8 cellular contexts compared by ENCODE assay signal in the genomic region with DNA sequence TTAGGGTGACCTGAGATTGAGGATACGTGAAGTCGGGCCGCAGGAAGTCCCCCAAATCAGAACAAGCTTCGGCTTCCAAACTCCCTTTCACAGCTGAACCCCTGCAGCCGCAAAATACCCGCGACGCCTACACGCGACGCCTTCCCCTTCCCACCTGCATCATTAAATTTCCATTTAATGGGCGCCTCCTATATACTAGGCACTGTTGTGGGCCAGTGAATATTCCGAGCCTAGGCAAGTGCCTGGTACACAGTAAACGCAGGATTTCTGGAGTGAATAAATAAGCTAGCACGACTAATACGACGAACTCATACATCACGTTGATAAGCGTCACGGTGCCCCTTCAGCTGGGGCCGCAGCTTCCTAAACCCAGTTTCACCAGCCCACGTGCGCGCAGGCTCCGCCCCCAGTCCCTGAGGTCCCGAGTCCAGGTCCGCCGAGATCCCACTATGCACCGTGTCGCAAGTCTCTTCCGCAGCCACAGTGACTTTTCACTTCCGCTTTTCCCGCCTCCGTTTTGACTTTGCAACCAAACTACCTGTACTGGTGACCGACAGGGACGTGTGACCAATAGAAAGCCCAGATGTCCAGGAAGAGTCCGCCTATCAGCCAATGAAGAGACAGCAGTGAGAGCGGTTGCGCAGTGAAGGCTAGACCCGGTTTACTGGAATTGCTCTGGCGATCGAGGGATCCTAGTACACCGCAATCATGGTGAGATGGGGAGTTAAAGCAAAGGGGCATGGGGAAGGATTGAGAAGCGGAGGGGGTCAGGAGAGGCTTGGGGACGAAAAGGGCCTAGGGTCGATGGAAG. TPM values are rescaled to one million over a fixed set of nuclear protein-coding genes. Genes with fewer than 3 reads are reported as not detected.
DNase-seq lines count a peak whose midpoint lies in the region; ATAC-seq lines count a peak whose summit lies in the region.

A gene (plus strand): TSS at position 623 of the 811 bp plus-strand sequence. CDS start 86 bp downstream, at position 709.

- intact Hi-C loops in activated T-helper 1 cell treated with anti-CD3 and anti-CD28 coated beads, Interleukin-12 subunit alpha, Interleukin-12 subunit beta, Interleukin-2, Interleukin-4 antibody, amounts not matched to agents 30 ng/mL and 10 ng/mL and 1 ng/mL, durations not matched to agents 14 hours and 24 hours and 36 hours (cut with micrococcal nuclease), result loop anchor here (1.0 to 5.0 kb wide), 14 partner anchors 22 to 1360 kb away; a partner anchor contains a TSS

- peaks cover 20% of the 10 kb centered on the region for H3K36me3 Mint-ChIP-seq in activated T-helper 1 cell treated with anti-CD3 and anti-CD28 coated beads, Interleukin-12 subunit alpha, Interleukin-12 subunit beta, Interleukin-2, Interleukin-4 antibody, amounts not matched to agents 30 ng/mL and 10 ng/mL and 1 ng/mL, durations not matched to agents 14 hours and 24 hours and 36 hours (ENCODE audit: low read depth)
- H3K36me3 Mint-ChIP-seq in naive B cell, result peaks cover 4 to 8% of the 10 kb centered on the region in 2 donors
- H3K36me3 Mint-ChIP-seq in stimulated activated effector memory CD8-positive, alpha-beta T cell treated with anti-CD3 and anti-CD28 coated beads, Interleukin-12 subunit alpha, Interleukin-12 subunit beta, amount 100 ng/mL, for 72 hours, result peaks cover 66% of the 10 kb centered on the region

- peak within 1 kb of the TSS; percentile 97 for H3K4me3 Mint-ChIP-seq in activated T-helper 1 cell treated with anti-CD3 and anti-CD28 coated beads, Interleukin-12 subunit alpha, Interleukin-12 subunit beta, Interleukin-2, Interleukin-4 antibody, amounts not matched to agents 30 ng/mL and 10 ng/mL and 1 ng/mL, durations not matched to agents 14 hours and 24 hours and 36 hours
- peak within 1 kb of the TSS; percentile 89 to 100 (median 98) for H3K4me3 Mint-ChIP-seq in naive B cell
- peak within 1 kb of the TSS; percentile 85 for H3K4me3 Mint-ChIP-seq in stimulated activated effector memory CD8-positive, alpha-beta T cell treated with anti-CD3 and anti-CD28 coated beads, Interleukin-12 subunit alpha, Interleukin-12 subunit beta, amount 100 ng/mL, for 72 hours

- peak; percentile 82 to 85 for ATAC-seq in naive B cell (ENCODE audit: low read depth in 2 of 2)
- ATAC-seq in stimulated activated effector memory CD8-positive, alpha-beta T cell treated with anti-CD3 and anti-CD28 coated beads, Interleukin-12 subunit alpha, Interleukin-12 subunit beta, amount 100 ng/mL, for 72 hours, result peak; percentile 95

- DNase-seq in Daoy (ENCODE audit: low read depth) (peak; percentile 99), GOT3 (lab: John Stamatoyannopoulos, UW) (peak; percentile 90), LHCN-M2 (ENCODE audit: low read depth) (peak; percentile 99), RPMI7951 (ENCODE audit: low read depth) (peak; percentile 99), fibroblast of gingiva (ENCODE audit: low read depth) (peak; percentile 99), naive B cell (peak; percentile 97)
- DNase-seq in activated T-helper 1 cell treated with anti-CD3 and anti-CD28 coated beads, Interleukin-12 subunit alpha, Interleukin-12 subunit beta, Interleukin-2, Interleukin-4 antibody, amounts not matched to agents 30 ng/mL and 10 ng/mL and 1 ng/mL, durations not matched to agents 14 hours and 24 hours and 36 hours (ENCODE audit: low spot score), result peak; percentile 97
- peak; percentile 79 to 97 for DNase-seq in stimulated activated effector memory CD8-positive, alpha-beta T cell treated with anti-CD3 and anti-CD28 coated beads, Interleukin-12 subunit alpha, Interleukin-12 subunit beta, amount 100 ng/mL, for 72 hours (ENCODE audit: low spot score in 2 of 2)

- peak within 1 kb of the TSS; percentile 98 for H3K27ac Mint-ChIP-seq in activated T-helper 1 cell treated with anti-CD3 and anti-CD28 coated beads, Interleukin-12 subunit alpha, Interleukin-12 subunit beta, Interleukin-2, Interleukin-4 antibody, amounts not matched to agents 30 ng/mL and 10 ng/mL and 1 ng/mL, durations not matched to agents 14 hours and 24 hours and 36 hours
- peak within 1 kb of the TSS; percentile 94 to 99 (median 98) for H3K27ac Mint-ChIP-seq in naive B cell
- H3K27ac Mint-ChIP-seq in stimulated activated effector memory CD8-positive, alpha-beta T cell treated with anti-CD3 and anti-CD28 coated beads, Interleukin-12 subunit alpha, Interleukin-12 subunit beta, amount 100 ng/mL, for 72 hours, result peak within 1 kb of the TSS; percentile 96

- no peaks in the 10 kb centered on the region for H3K9me3 Mint-ChIP-seq in activated T-helper 1 cell treated with anti-CD3 and anti-CD28 coated beads, Interleukin-12 subunit alpha, Interleukin-12 subunit beta, Interleukin-2, Interleukin-4 antibody, amounts not matched to agents 30 ng/mL and 10 ng/mL and 1 ng/mL, durations not matched to agents 14 hours and 24 hours and 36 hours
- H3K9me3 Mint-ChIP-seq in naive B cell, result peaks cover 0 to 4% (median 0%) of the 10 kb centered on the region in 7 donors
- no peaks in the 10 kb centered on the region for H3K9me3 Mint-ChIP-seq in stimulated activated effector memory CD8-positive, alpha-beta T cell treated with anti-CD3 and anti-CD28 coated beads, Interleukin-12 subunit alpha, Interleukin-12 subunit beta, amount 100 ng/mL, for 72 hours

- H3K4me1 Mint-ChIP-seq in activated T-helper 1 cell treated with anti-CD3 and anti-CD28 coated beads, Interleukin-12 subunit alpha, Interleukin-12 subunit beta, Interleukin-2, Interleukin-4 antibody, amounts not matched to agents 30 ng/mL and 10 ng/mL and 1 ng/mL, durations not matched to agents 14 hours and 24 hours and 36 hours (ENCODE audit: low read depth), result peaks cover 35% of the 10 kb centered on the region
- H3K4me1 Mint-ChIP-seq in naive B cell, result peaks cover 37 to 63% (median 49%) of the 10 kb centered on the region in 3 donors
- peaks cover 59% of the 10 kb centered on the region for H3K4me1 Mint-ChIP-seq in stimulated activated effector memory CD8-positive, alpha-beta T cell treated with anti-CD3 and anti-CD28 coated beads, Interleukin-12 subunit alpha, Interleukin-12 subunit beta, amount 100 ng/mL, for 72 hours

- peaks cover 14% of the 10 kb centered on the region for H3K27me3 Mint-ChIP-seq in activated T-helper 1 cell treated with anti-CD3 and anti-CD28 coated beads, Interleukin-12 subunit alpha, Interleukin-12 subunit beta, Interleukin-2, Interleukin-4 antibody, amounts not matched to agents 30 ng/mL and 10 ng/mL and 1 ng/mL, durations not matched to agents 14 hours and 24 hours and 36 hours (ENCODE audit: insufficient read depth)
- H3K27me3 Mint-ChIP-seq in naive B cell, result peaks cover 14 to 26% (median 26%) of the 10 kb centered on the region in 3 donors

RNA-seq across cellular contexts. Expression of the gene that starts here (rescaled TPM):
- 524 and 545 TPM in 2 replicates for total RNA-seq in Daoy (2014; rRNA removed; shearing (Covaris generic))
- total RNA-seq in LHCN-M2 (2014; rRNA removed), result 233 and 303 TPM in 2 replicates
- 330 TPM for polyA plus RNA-seq in LHCN-M2 (2012)
- total RNA-seq in RPMI7951 (2014; rRNA removed; shearing (Covaris generic)), result 468 and 479 TPM in 2 replicates
- 349 and 366 TPM in 2 replicates for total RNA-seq in activated T-helper 1 cell treated with anti-CD3 and anti-CD28 coated beads, Interleukin-12 subunit alpha, Interleukin-12 subunit beta, Interleukin-2, Interleukin-4 antibody, amounts not matched to agents 30 ng/mL and 10 ng/mL and 1 ng/mL, durations not matched to agents 14 hours and 24 hours and 36 hours
- 100 to 1,000 TPM; 326 to 642 (median 411) TPM for polyA plus RNA-seq in naive B cell (ENCODE audit: low read depth in 6 of 6)

Comparison
In these comparisons a context has a peak if more than half of its experiments do, and no peak if none do; other contexts are left out.
1. Peak in every context shown above with its lines: DNase-seq and ATAC-seq.